8 cellular contexts compared by ENCODE assay signal in genomic region chr7:66655826-66656500, GRCh38. TPM values are rescaled to one million over a fixed set of nuclear protein-coding genes. Genes with fewer than 3 reads are reported as not detected.
DNase-seq lines count a peak whose midpoint lies in the region; ATAC-seq, FAIRE-seq and TF ChIP-seq lines count a peak whose summit lies in the region.
"Not testable (repeated sequence)": the region's sequence is repeated elsewhere in the genome, so short reads cannot be mapped to it uniquely, and the experiment has no call there.

No MANE protein-coding gene starts in this region.

- not testable (repeated sequence) for H3K23ac ChIP-seq in mesenchymal stem cell (ENCODE audit: low read length in 2 of 2)

- H3K4ac ChIP-seq in mesenchymal stem cell (ENCODE audit: low read depth in 1 of 2, low read length in 2 of 2), result not testable (repeated sequence)

- not testable (repeated sequence) for H3K9me3 Mint-ChIP-seq in activated CD8-positive, alpha-beta memory T cell treated with anti-CD3 and anti-CD28 coated beads, Interleukin-2, amount 10 ng/mL, durations not matched to agents 7 days and 5 days (ENCODE audit: low read depth)

- H3K27ac ChIP-seq in breast epithelium; mesenchymal stem cell (ENCODE audit: low read length, poor library complexity, severe bottlenecking): not testable (repeated sequence)
- H3K27ac ChIP-seq in skin epidermis, result peak overlapping the region in 16 of 21 experiments; percentile 26 to 99 (median 97)

- H2AFZ ChIP-seq in mesenchymal stem cell (ENCODE audit: low read depth, low read length), result not testable (repeated sequence)

- H4K91ac ChIP-seq in mesenchymal stem cell (ENCODE audit: low read length), result peak overlapping the region; percentile 66

- not testable (repeated sequence) for H3K14ac ChIP-seq in mesenchymal stem cell (ENCODE audit: low read length in 2 of 2)

- not testable (repeated sequence) for H4K8ac ChIP-seq in mesenchymal stem cell (ENCODE audit: low read length)

- not testable (repeated sequence) for H2BK15ac ChIP-seq in mesenchymal stem cell (ENCODE audit: low read depth, poor library complexity, severe bottlenecking)

- H3K4me2 ChIP-seq in mesenchymal stem cell (ENCODE audit: low read length, poor library complexity, severe bottlenecking), result peak overlapping the region; percentile 52

- H3K9ac ChIP-seq in mesenchymal stem cell (ENCODE audit: low read length), result peak overlapping the region; percentile 100

- CTCF ChIA-PET in activated CD8-positive, alpha-beta memory T cell treated with anti-CD3 and anti-CD28 coated beads, Interleukin-2, amount 10 ng/mL, durations not matched to agents 7 days and 5 days (lab: Charles Lee), result interaction anchor here (0.9 to 1.6 kb wide), 3 partner anchors 25 to 625 kb away, joined by 3 read pairs; no protein-coding TSS in a partner anchor

- not testable (repeated sequence) for ATAC-seq in activated CD8-positive, alpha-beta memory T cell treated with anti-CD3 and anti-CD28 coated beads, Interleukin-2, amount 10 ng/mL, durations not matched to agents 7 days and 5 days

- intact Hi-C loops in breast epithelium (cut with DNase I; ENCODE audit: low total_unique reads), result not testable (repeated sequence)

- H3K4me3 Mint-ChIP-seq in activated CD8-positive, alpha-beta memory T cell treated with anti-CD3 and anti-CD28 coated beads, Interleukin-2, amount 10 ng/mL, durations not matched to agents 7 days and 5 days, result peak overlapping the region; percentile 97

- H3K4me3 ChIP-seq in HAP-1 (peak overlapping the region; percentile 89), breast epithelium (peak overlapping the region; percentile 79 to 89 (median 81)), fibroblast of pulmonary artery (replicated peaks; ENCODE audit: low read depth, low read length) (peak overlapping the region; percentile 84), mesenchymal stem cell (ENCODE audit: insufficient read depth in 1 of 2, low read depth in 1 of 2, low read length in 2 of 2) (peak overlapping the region in 1 of 2 experiments; percentile 93), skin epidermis (peak overlapping the region; percentile 58 to 96 (median 85))

- not testable (repeated sequence) for H3K36me3 ChIP-seq in HAP-1 (replicated peaks); breast epithelium; mesenchymal stem cell (ENCODE audit: control insufficient read depth in 1 of 2, insufficient read depth in 2 of 2, low read depth in 1 of 2, low read length in 2 of 2)

- H3K27me3 Mint-ChIP-seq in activated CD8-positive, alpha-beta memory T cell treated with anti-CD3 and anti-CD28 coated beads, Interleukin-2, amount 10 ng/mL, durations not matched to agents 7 days and 5 days, result not testable (repeated sequence)

- not testable (repeated sequence) for H2BK120ac ChIP-seq in mesenchymal stem cell (ENCODE audit: low read depth, low read length)

- not testable (repeated sequence) for H3K79me1 ChIP-seq in mesenchymal stem cell (replicated peaks; ENCODE audit: low read length, poor library complexity, severe bottlenecking)

- H3K4me1 ChIP-seq in HAP-1, result peaks cover 14% of the 10 kb centered on the region
- not testable (repeated sequence) for H3K4me1 ChIP-seq in breast epithelium; mesenchymal stem cell (ENCODE audit: control insufficient read depth, insufficient read depth, low read depth, low read length)

- H3K18ac ChIP-seq in mesenchymal stem cell (ENCODE audit: low read depth in 1 of 2, low read length in 2 of 2), result peak overlapping the region in 1 of 2 experiments; percentile 66

- in situ Hi-C loops in HAP-1 (cut with MboI; ENCODE audit: low sequenced_read_pairs), result not testable (repeated sequence)

- TF ChIP-seq CTCF in breast epithelium (IDR thresholded peaks at IDR 0.05); fibroblast of pulmonary artery (IDR thresholded peaks at IDR 0.05; ENCODE audit: low read length, missing control alignments): not testable (repeated sequence)

- DNase-seq in AG20443 (ENCODE audit: low spot score), result peak; percentile 34
- not testable (repeated sequence) for DNase-seq in HAP-1 (ENCODE audit: low spot score in 2 of 2); activated CD8-positive, alpha-beta memory T cell treated with anti-CD3 and anti-CD28 coated beads, Interleukin-2, amount 10 ng/mL, durations not matched to agents 7 days and 5 days; breast epithelium (ENCODE audit: low spot score in 2 of 2)
- peak; percentile 59 for DNase-seq in RCC 7860 (ENCODE audit: low spot score)
- peak; percentile 29 for DNase-seq in fibroblast of pulmonary artery (ENCODE audit: low read depth)
- DNase-seq in mesenchymal stem cell, result peak; percentile 32

- WGBS in mesenchymal stem cell, result 58% methylated on average over 11 of the region's 11 CpGs

- H3K27me3 ChIP-seq in HAP-1 (ENCODE audit: low read depth); breast epithelium; mesenchymal stem cell (ENCODE audit: control insufficient read depth in 1 of 2, insufficient read depth in 1 of 2, low read length in 2 of 2): not testable (repeated sequence)

- not testable (repeated sequence) for H2BK5ac ChIP-seq in mesenchymal stem cell (ENCODE audit: low read depth, low read length, poor library complexity, severe bottlenecking)

- not testable (repeated sequence) for TF ChIP-seq POLR2A in breast epithelium (IDR thresholded peaks at IDR 0.05)

- not testable (repeated sequence) for H3K36me3 Mint-ChIP-seq in activated CD8-positive, alpha-beta memory T cell treated with anti-CD3 and anti-CD28 coated beads, Interleukin-2, amount 10 ng/mL, durations not matched to agents 7 days and 5 days

- H3K4me1 Mint-ChIP-seq in activated CD8-positive, alpha-beta memory T cell treated with anti-CD3 and anti-CD28 coated beads, Interleukin-2, amount 10 ng/mL, durations not matched to agents 7 days and 5 days, result peaks cover 31% of the 10 kb centered on the region

- H2AK5ac ChIP-seq in mesenchymal stem cell (ENCODE audit: low read length, severe bottlenecking), result not testable (repeated sequence)

- not testable (repeated sequence) for H3K27ac Mint-ChIP-seq in activated CD8-positive, alpha-beta memory T cell treated with anti-CD3 and anti-CD28 coated beads, Interleukin-2, amount 10 ng/mL, durations not matched to agents 7 days and 5 days

- FAIRE-seq in RCC 7860 (lab: Jason Lieb, UNC), result not testable (repeated sequence)

- not testable (repeated sequence) for H3K9me3 ChIP-seq in HAP-1; breast epithelium; mesenchymal stem cell (ENCODE audit: control insufficient read depth, low read length)

- not testable (repeated sequence) for H2BK12ac ChIP-seq in mesenchymal stem cell (ENCODE audit: low read length in 2 of 2)

RNA-seq across cellular contexts. Expression of gene KCTD7, which starts 27.3 kb away (rescaled TPM):
- total RNA-seq in activated CD8-positive, alpha-beta memory T cell treated with anti-CD3 and anti-CD28 coated beads, Interleukin-2, amount 10 ng/mL, durations not matched to agents 7 days and 5 days, result 10 to 100 TPM; 27.8 to 41.9 TPM
- 10 to 100 TPM; 13.4 to 25.4 (median 18.0) TPM for total RNA-seq in breast epithelium
- polyA plus RNA-seq in mesenchymal stem cell (2013, experiment 1 of 2), result 7.2 TPM
- 7.2 TPM for polyA plus RNA-seq in mesenchymal stem cell (2013, experiment 2 of 2)
